ENCODE assay signal across 15 cellular contexts in genomic region chr20:40464731-40465208, GRCh38.
DNase-seq lines count a peak whose midpoint lies in the region; ATAC-seq, FAIRE-seq and TF ChIP-seq lines count a peak whose summit lies in the region.
"Had no signal": no experiment of that assay in that cellular context is flagged by ENCODE, and none has a peak within 500 bp of the region (broad histone marks: within the 10 kb centered on the region; RNA-seq: fewer than 3 reads in every experiment).

No MANE protein-coding gene starts in this region.

- no peak overlapping the region for H2AFZ ChIP-seq in H1 (ENCODE audit: low read length)

- no peaks in the 10 kb centered on the region for H3K79me1 ChIP-seq in H1 (ENCODE audit: low read depth, low read length)

- no peak overlapping the region for H4K8ac ChIP-seq in H1 (ENCODE audit: extremely low read depth, insufficient read depth, low read length)

- CTCF ChIA-PET in H1 (lab: Charles Lee; ENCODE audit: partially characterized antibody), result interaction anchor here (1.1 kb wide), 1 partner anchor 21 kb away, joined by 4 read pairs; no protein-coding TSS in a partner anchor

- no peak overlapping the region for H3K18ac ChIP-seq in H1 (ENCODE audit: extremely low read depth, low read length)

- H3K23ac ChIP-seq in H1 (ENCODE audit: insufficient read length), result no peak overlapping the region

- no peak for FAIRE-seq in H1 (lab: Jason Lieb, UNC)

- H2AK5ac ChIP-seq in H1 (ENCODE audit: low read depth, low read length), result no peak overlapping the region

- TF ChIP-seq RAD21 in H1 (IDR thresholded peaks at IDR 0.05 in 1 of 2, conservative IDR thresholded peaks at IDR 0.05 in 1 of 2; ENCODE audit: low read depth in 2 of 2, low read length in 2 of 2), result no peak

- TF ChIP-seq CTCF in H1 (IDR thresholded peaks at IDR 0.05; ENCODE audit: control extremely low read depth in 1 of 3, insufficient read depth in 1 of 3, low read depth in 1 of 3, low read length in 3 of 3), result no peak

- H2BK12ac ChIP-seq in H1 (ENCODE audit: low read depth, low read length), result no peak overlapping the region

- H2BK120ac ChIP-seq in H1 (replicated peaks; ENCODE audit: low read depth, low read length), result no peak overlapping the region

- no peak overlapping the region for H3K4ac ChIP-seq in H1 (replicated peaks; ENCODE audit: insufficient read length, low read depth, low read length)

- peak; percentile 49 for DNase-seq in MV-4-11 (lab: John Stamatoyannopoulos, UW)
- DNase-seq in H1 (ENCODE audit: low read depth in 1 of 2, low spot score in 2 of 2), result no peak
- no peak for DNase-seq in left lobe of liver (ENCODE audit: low spot score)
- DNase-seq in activated T-cell treated with anti-CD3 and anti-CD28 coated beads, Interleukin-2, amount 50 U/mL, for 1 hour, result no peak
- DNase-seq in NCI-H1048 (lab: John Stamatoyannopoulos, UW), result no peak
- DNase-seq: BE2C, DMS 273 treated with DMSO at 0.1 percent for 48 hours, H9, Kasumi-1, NCI-H146, NCI-H2081 treated with DMSO at 0.1 percent for 48 hours, NCI-H524, SJCRH30 had no signal

- H3K4me1 ChIP-seq in H1 (replicated peaks in 1 of 4; ENCODE audit: control insufficient read depth in 3 of 4, insufficient read depth in 4 of 4, low read length in 3 of 4) (no peaks in the 10 kb centered on the region), subcutaneous abdominal adipose tissue (ENCODE audit: control insufficient read depth in 5 of 5, insufficient read depth in 5 of 5, low read length in 5 of 5) (peaks cover 0 to 12% (median 0%) of the 10 kb centered on the region in 5 donors)
- H3K4me1 ChIP-seq: BE2C, SJCRH30 had no signal

- POLR2A ChIA-PET in H1 (lab: Charles Lee; ENCODE audit: partially characterized antibody), result no interaction called here

- no peak overlapping the region for H4K5ac ChIP-seq in H1 (ENCODE audit: insufficient read length, low read depth, low read length)

- no peak for TF ChIP-seq POLR2A in H1 (IDR thresholded peaks at IDR 0.05; ENCODE audit: control extremely low read depth in 1 of 2, low read depth in 2 of 2, low read length in 2 of 2)

- no peak overlapping the region for H2BK20ac ChIP-seq in H1 (ENCODE audit: low read length)

- H3K36me3 ChIP-seq in H1 (ENCODE audit: control insufficient read depth in 2 of 4, insufficient read depth in 4 of 4, low read length in 3 of 4) (no peaks in the 10 kb centered on the region), subcutaneous abdominal adipose tissue (ENCODE audit: control insufficient read depth in 5 of 5, insufficient read depth in 5 of 5, low read length in 5 of 5) (no peaks in the 10 kb centered on the region)
- H3K36me3 ChIP-seq: BE2C, SJCRH30 had no signal

- H3K4me3 ChIP-seq in H1 (ENCODE audit: extremely low read depth in 1 of 4, insufficient read depth in 2 of 4, low read depth in 3 of 4, low read length in 4 of 4) (no peak overlapping the region), subcutaneous abdominal adipose tissue (ENCODE audit: low read depth in 1 of 5, low read length in 5 of 5) (no peak overlapping the region)
- H3K4me3 ChIP-seq: SJCRH30 had no signal

- ATAC-seq in left lobe of liver (peak; percentile 17), HG03196 (IDR thresholded peaks at IDR 0.05; ENCODE audit: unreplicated experiment) (no peak)

- 83% methylated on average over 2 of the region's 2 CpGs; no CpG with 5 or more reads in 1 of the 2 experiments for WGBS in H1 (ENCODE audit: extremely low coverage in 1 of 2, insufficient coverage in 1 of 2, insufficient read length in 1 of 2, insufficient replicate concordance in 2 of 2, low coverage in 1 of 2, low lambda C conversion rate in 2 of 2, missing lambda C conversion rate in 1 of 2), 2 experiments

- H3K9ac ChIP-seq in H1 (replicated peaks in 1 of 4; ENCODE audit: extremely low read depth in 1 of 4, low read depth in 3 of 4, low read length in 3 of 4), result no peak overlapping the region
- no peak overlapping the region for H3K9ac ChIP-seq in subcutaneous abdominal adipose tissue (ENCODE audit: low read length in 5 of 5)

- H4K91ac ChIP-seq in H1 (replicated peaks; ENCODE audit: insufficient read length, low read length), result no peak overlapping the region

- no peak overlapping the region for H2BK5ac ChIP-seq in H1 (ENCODE audit: low read depth, low read length)

- no peak for TF ChIP-seq EP300 in H1 (IDR thresholded peaks at IDR 0.05; ENCODE audit: borderline replicate concordance in 1 of 2, low read depth in 2 of 2, low read length in 2 of 2)

- H3K27me3 ChIP-seq in H1 (replicated peaks in 1 of 4; ENCODE audit: control insufficient read depth in 3 of 4, extremely low read depth in 1 of 4, insufficient read depth in 3 of 4, low read length in 3 of 4) (no peaks in the 10 kb centered on the region), subcutaneous abdominal adipose tissue (ENCODE audit: control insufficient read depth in 5 of 5, insufficient read depth in 4 of 5, low read length in 5 of 5) (no peaks in the 10 kb centered on the region)
- H3K27me3 ChIP-seq: BE2C had no signal

- no peaks in the 10 kb centered on the region for H4K20me1 ChIP-seq in H1 (replicated peaks in 1 of 2; ENCODE audit: control insufficient read depth in 1 of 2, insufficient read depth in 2 of 2, low read length in 2 of 2)

- H3K79me2 ChIP-seq in H1 (ENCODE audit: control insufficient read depth in 1 of 2, insufficient read depth in 2 of 2, low read length in 2 of 2), result no peaks in the 10 kb centered on the region

- no peak overlapping the region for H3K56ac ChIP-seq in H1 (replicated peaks; ENCODE audit: insufficient read length, low read depth, low read length)

- H3K27ac ChIP-seq in H1 (ENCODE audit: low read depth, low read length), result no peak overlapping the region
- H3K27ac ChIP-seq in subcutaneous abdominal adipose tissue (ENCODE audit: low read depth, low read length), result peak overlapping the region; percentile 13
- H3K27ac ChIP-seq: SJCRH30 had no signal

- no peak overlapping the region for H3K14ac ChIP-seq in H1 (ENCODE audit: insufficient read length)

- peak overlapping the region; percentile 55; the same call in 1 of the 2 replicates for H2BK15ac ChIP-seq in H1 (ENCODE audit: low read length)

- no peaks in the 10 kb centered on the region for H3K9me3 ChIP-seq in H1 (ENCODE audit: insufficient read depth in 2 of 2, low read depth in 1 of 2, low read length in 1 of 2)
- H3K9me3 ChIP-seq in subcutaneous abdominal adipose tissue (ENCODE audit: control insufficient read depth in 5 of 5, low read length in 5 of 5), result no peaks in the 10 kb centered on the region
- H3K9me3 ChIP-seq: BE2C, SJCRH30 had no signal

- H3K23me2 ChIP-seq in H1 (ENCODE audit: low read depth, low read length), result no peaks in the 10 kb centered on the region

- H3K4me2 ChIP-seq in H1 (ENCODE audit: insufficient read depth in 1 of 2, low read depth in 2 of 2, low read length in 2 of 2), result no peak overlapping the region

TF ChIP-seq in H1, 55 proteins besides CTCF, POLR2A, EP300 and RAD21:
- no peak for TF ChIP-seq E2F6 (IDR thresholded peaks at IDR 0.05)
- TF ChIP-seq GABPA (IDR thresholded peaks at IDR 0.05; ENCODE audit: borderline replicate concordance, insufficient read depth, low read length), result no peak
